21 cellular contexts compared by ENCODE assay signal in genomic region chr1:181386340-181386739, GRCh38.
"Had no signal": no experiment of that assay in that cellular context is flagged by ENCODE, and none has a peak within 500 bp of the region (broad histone marks: within the 10 kb centered on the region; RNA-seq: fewer than 3 reads in every experiment).

No MANE protein-coding gene starts in this region.

- H3K27me3 ChIP-seq: SJCRH30 had no signal

- H3K36me3 ChIP-seq: SJCRH30 had no signal

- H3K4me3 ChIP-seq: SJCRH30 had no signal

- DNase-seq: IMR-90, Karpas-422, KG1, MM.1S, NCI-H1417, NCI-H1436 treated with DMSO at 0.1 percent for 48 hours, NCI-H1694, NCI-H187 treated with DMSO at 0.1 percent for 48 hours, NCI-H2029 treated with DMSO at 0.1 percent for 48 hours, NCI-H2171 treated with DMSO at 0.1 percent for 48 hours, NCI-H345, NCI-H446 treated with DMSO at 0.1 percent for 48 hours, NCI-H510A treated with DMSO at 0.1 percent for 48 hours, NCI-H526, NCI-H82, RPMI8226, SHP77 treated with DMSO at 0.1 percent for 48 hours, SJCRH30, T-helper 1 cell had no signal

- H3K9me3 ChIP-seq: SJCRH30 had no signal

- H3K27ac ChIP-seq: SJCRH30 had no signal

- ATAC-seq: HepG2, SK-N-SH treated with all-trans-retinoic acid at 6 μM for 48 hours had no signal
